12 cellular contexts compared by ENCODE assay signal in the genomic region with DNA sequence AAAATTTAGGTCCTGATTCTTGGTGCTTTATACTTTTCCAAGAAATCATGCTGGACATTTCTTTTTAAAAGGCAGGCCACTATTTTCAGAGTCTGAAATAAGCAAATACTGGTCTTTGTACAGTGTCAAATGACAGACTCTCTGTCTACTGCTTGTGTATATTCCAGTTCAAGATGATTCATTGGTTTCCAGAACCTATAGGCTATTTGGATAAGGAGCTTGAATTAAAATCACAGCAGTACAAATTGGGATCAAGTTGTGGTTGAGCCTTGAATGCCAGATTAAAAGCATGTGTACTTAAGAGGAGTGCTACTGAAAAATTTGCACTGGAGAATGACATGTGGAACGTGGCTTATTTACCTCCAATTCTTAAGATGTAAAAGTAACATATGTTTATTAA. TPM values are rescaled to one million over a fixed set of nuclear protein-coding genes. Genes with fewer than 3 reads are reported as not detected.
A peak's percentile ranks its signal among the peaks of the same experiment; 100 is the strongest.
DNase-seq lines count a peak whose midpoint lies in the region; ATAC-seq and TF ChIP-seq lines count a peak whose summit lies in the region.
"Had no signal": no experiment of that assay in that cellular context is flagged by ENCODE, and none has a peak within 500 bp of the region (broad histone marks: within the 10 kb centered on the region; RNA-seq: fewer than 3 reads in every experiment).

No MANE protein-coding gene starts in this region.

- H3K36me3 ChIP-seq in BLaER1 treated with 17β-estradiol and CSF1 and Interleukin-3, amounts not matched to agents 10 nM and 100 nM = peaks cover 0 to 56% (median 15%) of the 10 kb centered on the region in 11 experiments; a peak in 19 of 22 replicates
- no peaks in the 10 kb centered on the region for H3K36me3 ChIP-seq in left lung
- H3K36me3 ChIP-seq in left ventricle myocardium inferior = no peaks in the 10 kb centered on the region

- intact Hi-C loops in left lung (cut with DNase I) = no loop called here
- intact Hi-C loops in left ventricle myocardium inferior (cut with micrococcal nuclease) = no loop called here

- H3K9me3 ChIP-seq in BLaER1 treated with 17β-estradiol and CSF1 and Interleukin-3, amounts not matched to agents 10 nM and 100 nM (replicated peaks in 1 of 11) = no peaks in the 10 kb centered on the region
- H3K9me3 ChIP-seq in left lung (no peaks in the 10 kb centered on the region), left ventricle myocardium inferior (replicated peaks) (no peaks in the 10 kb centered on the region)

- no peak overlapping the region for H3K9ac ChIP-seq in BLaER1 treated with 17β-estradiol and CSF1 and Interleukin-3, amounts not matched to agents 10 nM and 100 nM

- H3K27me3 Mint-ChIP-seq in WTC11 (ENCODE audit: low read depth) = no peaks in the 10 kb centered on the region

- peaks cover 88 to 100% (median 100%) of the 10 kb centered on the region in 11 experiments for H4K20me1 ChIP-seq in BLaER1 treated with 17β-estradiol and CSF1 and Interleukin-3, amounts not matched to agents 10 nM and 100 nM

- ATAC-seq in WTC11 = no peak
- ATAC-seq in left lung = peak; percentile 46
- no peak for ATAC-seq in GM19397 (IDR thresholded peaks at IDR 0.05; ENCODE audit: unreplicated experiment)

- H3K9me3 Mint-ChIP-seq in WTC11 = no peaks in the 10 kb centered on the region

- DNase-seq in HEK293T (ENCODE audit: extremely low spot score) (no peak), WTC11 (ENCODE audit: low spot score) (no peak), left lung (no peak), left ventricle myocardium inferior (no peak), NCI-H2196 (lab: John Stamatoyannopoulos, UW; ENCODE audit: unreplicated experiment) (no peak), HUDEP-2 (lab: John Stamatoyannopoulos, UW; ENCODE audit: unreplicated experiment in 76 of 76) (no peak)
- DNase-seq: activated CD4-positive, alpha-beta T cell treated with anti-CD3 and anti-CD28 coated beads, Interleukin-2, amount 50 U/mL, for 48 hours; DMS79; KG1; Right ventricle myocardium superior had no signal

- CTCF ChIA-PET in HEK293T (lab: Yijun Ruan, JAX) (interaction anchor here (0.6 kb wide), 1 partner anchor 73 kb away, joined by 4 read pairs; no protein-coding TSS in a partner anchor), WTC11 (lab: Charles Lee) (no interaction called here)

- peaks cover 62% of the 10 kb centered on the region for H3K4me1 Mint-ChIP-seq in WTC11

- no peak overlapping the region for H3K4me3 Mint-ChIP-seq in WTC11

- no peak overlapping the region for H3K4me3 ChIP-seq in BLaER1 treated with 17β-estradiol and CSF1 and Interleukin-3, amounts not matched to agents 10 nM and 100 nM
- H3K4me3 ChIP-seq in left lung (no peak overlapping the region), left ventricle myocardium inferior (no peak overlapping the region)

- 0 out of 22 replicates have a peak overlapping the region, but pooled peaks of 1 of the 11 experiments have one; percentile 6 for H3K27ac ChIP-seq in BLaER1 treated with 17β-estradiol and CSF1 and Interleukin-3, amounts not matched to agents 10 nM and 100 nM
- H3K27ac ChIP-seq in left lung = no peak overlapping the region
- no peak overlapping the region for H3K27ac ChIP-seq in left ventricle myocardium inferior (replicated peaks)

- H3K4me2 ChIP-seq in BLaER1 treated with 17β-estradiol and CSF1 and Interleukin-3, amounts not matched to agents 10 nM and 100 nM = peak overlapping the region in 10 of 11 experiments; percentile 14 to 82 (median 36); a peak in 16 of 22 replicates

- H3K27ac Mint-ChIP-seq in WTC11 = peak overlapping the region; percentile 41; the same call in 1 of the 2 replicates

- no peaks in the 10 kb centered on the region for H3K27me3 ChIP-seq in BLaER1 treated with 17β-estradiol and CSF1 and Interleukin-3, amounts not matched to agents 10 nM and 100 nM
- H3K27me3 ChIP-seq in left lung (no peaks in the 10 kb centered on the region), left ventricle myocardium inferior (ENCODE audit: low read depth) (no peaks in the 10 kb centered on the region)

- POLR2A ChIA-PET in HEK293T (lab: Yijun Ruan, JAX) = interaction anchor here (1.7 kb wide), 1 partner anchor 11 kb away, joined by 9 read pairs; the partner anchor contains the start of gene KMT2E
- POLR2A ChIA-PET in WTC11 (lab: Charles Lee) = no interaction called here

- TF ChIP-seq CTCF in WTC11 (IDR thresholded peaks at IDR 0.05) = no peak
- no peak for TF ChIP-seq CTCF in left lung (IDR thresholded peaks at IDR 0.05)
- no peak for TF ChIP-seq CTCF in left ventricle myocardium inferior (IDR thresholded peaks at IDR 0.05; ENCODE audit: borderline replicate concordance)

- peaks cover 43 to 100% (median 77%) of the 10 kb centered on the region in 10 experiments for H3K4me1 ChIP-seq in BLaER1 treated with 17β-estradiol and CSF1 and Interleukin-3, amounts not matched to agents 10 nM and 100 nM
- H3K4me1 ChIP-seq in left lung (peaks cover 58 to 100% of the 10 kb centered on the region in 2 donors), left ventricle myocardium inferior (peaks cover 100% of the 10 kb centered on the region)

- H3K36me3 Mint-ChIP-seq in WTC11 = no peaks in the 10 kb centered on the region

TF ChIP-seq in HEK293T, 16 proteins besides CTCF, POLR2A, EP300 and RAD21:
- TF ChIP-seq ARNT (IDR thresholded peaks at IDR 0.05) = peak; percentile 84
- TF ChIP-seq, protein P1, sequence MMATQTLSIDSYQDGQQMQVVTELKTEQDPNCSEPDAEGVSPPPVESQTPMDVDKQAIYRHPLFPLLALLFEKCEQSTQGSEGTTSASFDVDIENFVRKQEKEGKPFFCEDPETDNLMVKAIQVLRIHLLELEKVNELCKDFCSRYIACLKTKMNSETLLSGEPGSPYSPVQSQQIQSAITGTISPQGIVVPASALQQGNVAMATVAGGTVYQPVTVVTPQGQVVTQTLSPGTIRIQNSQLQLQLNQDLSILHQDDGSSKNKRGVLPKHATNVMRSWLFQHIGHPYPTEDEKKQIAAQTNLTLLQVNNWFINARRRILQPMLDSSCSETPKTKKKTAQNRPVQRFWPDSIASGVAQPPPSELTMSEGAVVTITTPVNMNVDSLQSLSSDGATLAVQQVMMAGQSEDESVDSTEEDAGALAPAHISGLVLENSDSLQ (IDR thresholded peaks at IDR 0.05) = peak; percentile 94
- no peak for TF ChIP-seq ZNF384 (IDR thresholded peaks at IDR 0.05)
- TF ChIP-seq HDGF (IDR thresholded peaks at IDR 0.05; ENCODE audit: borderline replicate concordance) = no peak
- peak; percentile 75 for TF ChIP-seq FOXA1 (IDR thresholded peaks at IDR 0.05)
- peak; percentile 60; the same call in 1 of the 2 replicates for TF ChIP-seq FOXK2 (IDR thresholded peaks at IDR 0.05)
- no peak for TF ChIP-seq NFRKB (IDR thresholded peaks at IDR 0.05)
- peak; percentile 86; the same call in 1 of the 2 replicates for TF ChIP-seq CTBP1 (IDR thresholded peaks at IDR 0.05; ENCODE audit: borderline replicate concordance)
- no peak for TF ChIP-seq FOXM1 (IDR thresholded peaks at IDR 0.05; ENCODE audit: borderline replicate concordance)
- no peak for TF ChIP-seq SP1 (IDR thresholded peaks at IDR 0.05)

TF ChIP-seq in WTC11, 78 proteins besides CTCF, POLR2A, EP300 and RAD21 (continues in another document):
- TF ChIP-seq ARID4B (CRISPR knock-in tag; IDR thresholded peaks at IDR 0.05; ENCODE audit: borderline replicate concordance) (no peak), CREM (CRISPR knock-in tag; IDR thresholded peaks at IDR 0.05) (no peak), ZNF121 (CRISPR knock-in tag; IDR thresholded peaks at IDR 0.05) (no peak), NR3C1 (CRISPR knock-in tag; conservative IDR thresholded peaks at IDR 0.05; ENCODE audit: low read depth) (no peak), MLX (CRISPR knock-in tag; IDR thresholded peaks at IDR 0.05) (no peak)
- TF ChIP-seq, protein P2, sequence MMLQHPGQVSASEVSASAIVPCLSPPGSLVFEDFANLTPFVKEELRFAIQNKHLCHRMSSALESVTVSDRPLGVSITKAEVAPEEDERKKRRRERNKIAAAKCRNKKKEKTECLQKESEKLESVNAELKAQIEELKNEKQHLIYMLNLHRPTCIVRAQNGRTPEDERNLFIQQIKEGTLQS (CRISPR knock-in tag; conservative IDR thresholded peaks at IDR 0.05) = no peak

RNA-seq across cellular contexts. Expression of gene KMT2E, which starts 10.7 kb away (rescaled TPM):
- total RNA-seq in WTC11 (2021) = 51.4 to 52.3 TPM (median 51.8 TPM) in 3 replicates
- 10 to 100 TPM; 74.5 to 96.2 TPM for total RNA-seq in left lung
- total RNA-seq in left ventricle myocardium inferior = 40.2 TPM
